ENCODE assay signal across 8 cellular contexts in the genomic region with DNA sequence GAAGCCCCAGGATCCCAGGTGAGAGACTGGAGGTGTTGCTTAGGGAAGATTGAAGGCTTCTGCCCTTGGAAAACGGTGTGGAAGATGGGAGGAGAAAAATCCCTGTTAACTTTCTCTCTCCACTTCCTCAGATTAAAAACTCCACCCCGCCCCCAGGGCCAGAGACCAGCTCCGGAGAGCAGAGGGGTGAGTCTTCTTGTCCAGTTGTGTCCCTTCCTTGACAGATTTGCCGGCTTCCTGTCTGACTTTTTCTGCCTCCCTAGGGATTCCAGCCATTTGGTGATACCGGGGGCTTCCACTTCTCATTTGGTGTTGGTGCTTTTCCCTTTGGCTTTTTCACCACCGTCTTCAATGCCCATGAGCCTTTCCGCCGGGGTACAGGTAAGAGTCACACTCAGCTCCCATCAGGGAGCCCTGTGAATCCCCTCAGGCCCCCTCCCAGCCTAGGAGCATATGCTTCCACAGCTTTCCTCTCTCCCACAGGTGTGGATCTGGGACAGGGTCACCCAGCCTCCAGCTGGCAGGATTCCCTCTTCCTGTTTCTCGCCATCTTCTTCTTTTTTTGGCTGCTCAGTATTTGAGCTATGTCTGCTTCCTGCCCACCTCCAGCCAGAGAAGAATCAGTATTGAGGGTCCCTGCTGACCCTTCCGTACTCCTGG. TPM values are rescaled to one million over a fixed set of nuclear protein-coding genes. Genes with fewer than 3 reads are reported as not detected.
DNase-seq lines count a peak whose midpoint lies in the region; ATAC-seq and TF ChIP-seq lines count a peak whose summit lies in the region.

No MANE protein-coding gene starts in this region.

- peak overlapping the region; percentile 86 for H3K4me3 Mint-ChIP-seq in activated CD4-positive, alpha-beta T cell treated with anti-CD3 and anti-CD28 coated beads, Interleukin-2, amount 10 ng/mL, durations not matched to agents 24 days and 14 days
- peak overlapping the region; percentile 47 for H3K4me3 Mint-ChIP-seq in stimulated activated memory B cell treated with anti-CD40 and anti-IgM and Interleukin-4, amounts not matched to agents 10 μg/mL and 1 μg/mL and 100 μg/mL, for 72 hours

- no peaks in the 10 kb centered on the region for H3K9me3 Mint-ChIP-seq in activated CD4-positive, alpha-beta T cell treated with anti-CD3 and anti-CD28 coated beads, Interleukin-2, amount 10 ng/mL, durations not matched to agents 24 days and 14 days
- no peaks in the 10 kb centered on the region for H3K9me3 Mint-ChIP-seq in stimulated activated memory B cell treated with anti-CD40 and anti-IgM and Interleukin-4, amounts not matched to agents 10 μg/mL and 1 μg/mL and 100 μg/mL, for 72 hours

- ATAC-seq in stimulated activated memory B cell treated with anti-CD40 and anti-IgM and Interleukin-4, amounts not matched to agents 10 μg/mL and 1 μg/mL and 100 μg/mL, for 72 hours, result no peak

- peak overlapping the region; percentile 94 for H3K4me3 ChIP-seq in fibroblast of the aortic adventitia (ENCODE audit: low read depth, low read length)

- H3K27ac ChIP-seq in RWPE1, result peak overlapping the region; percentile 55

- no peak for DNase-seq in activated CD4-positive, alpha-beta T cell treated with anti-CD3 and anti-CD28 coated beads, Interleukin-2, amount 10 ng/mL, durations not matched to agents 24 days and 14 days
- no peak for DNase-seq in activated CD4-positive, alpha-beta T cell treated with anti-CD3 and anti-CD28 coated beads for 1 hour
- DNase-seq in RWPE1 (ENCODE audit: low spot score), result no peak
- no peak for DNase-seq in fibroblast of the aortic adventitia (ENCODE audit: low read depth)
- no peak for DNase-seq in activated gamma-delta T cell treated with Interleukin-2 at 50 U/mL for 16 hours
- DNase-seq in stimulated activated CD8-positive, alpha-beta memory T cell treated with anti-CD3 and anti-CD28 coated beads, Interleukin-4, amount 100 ng/mL, for 48 hours, result no peak
- DNase-seq in NCI-H446 treated with DMSO at 0.1 percent for 48 hours (lab: John Stamatoyannopoulos, UW), result no peak

- H3K36me3 Mint-ChIP-seq in activated CD4-positive, alpha-beta T cell treated with anti-CD3 and anti-CD28 coated beads, Interleukin-2, amount 10 ng/mL, durations not matched to agents 24 days and 14 days (ENCODE audit: low read depth), result peaks cover 44% of the 10 kb centered on the region
- H3K36me3 Mint-ChIP-seq in stimulated activated memory B cell treated with anti-CD40 and anti-IgM and Interleukin-4, amounts not matched to agents 10 μg/mL and 1 μg/mL and 100 μg/mL, for 72 hours, result peaks cover 28% of the 10 kb centered on the region

- no peaks in the 10 kb centered on the region for H3K27me3 Mint-ChIP-seq in activated CD4-positive, alpha-beta T cell treated with anti-CD3 and anti-CD28 coated beads, Interleukin-2, amount 10 ng/mL, durations not matched to agents 24 days and 14 days
- H3K27me3 Mint-ChIP-seq in stimulated activated memory B cell treated with anti-CD40 and anti-IgM and Interleukin-4, amounts not matched to agents 10 μg/mL and 1 μg/mL and 100 μg/mL, for 72 hours, result no peaks in the 10 kb centered on the region

- H3K27ac Mint-ChIP-seq in activated CD4-positive, alpha-beta T cell treated with anti-CD3 and anti-CD28 coated beads, Interleukin-2, amount 10 ng/mL, durations not matched to agents 24 days and 14 days, result peak overlapping the region; percentile 95
- H3K27ac Mint-ChIP-seq in stimulated activated memory B cell treated with anti-CD40 and anti-IgM and Interleukin-4, amounts not matched to agents 10 μg/mL and 1 μg/mL and 100 μg/mL, for 72 hours, result peak overlapping the region; percentile 86

- POLR2A ChIA-PET in RWPE1 (lab: Yijun Ruan, JAX; ENCODE audit: low non-redundant PET), result no interaction called here

- CTCF ChIA-PET in RWPE1 (lab: Yijun Ruan, JAX), result interaction anchor here (1.1 to 1.4 kb wide), 2 partner anchors 16 to 61 kb away, joined by 3 to 4 read pairs; no protein-coding TSS in a partner anchor

- TF ChIP-seq CTCF in RWPE1 (conservative IDR thresholded peaks at IDR 0.05; ENCODE audit: low read depth) (no peak), fibroblast of the aortic adventitia (IDR thresholded peaks at IDR 0.05; ENCODE audit: insufficient read depth, low read length) (no peak)

- intact Hi-C loops in activated CD4-positive, alpha-beta T cell treated with anti-CD3 and anti-CD28 coated beads, Interleukin-2, amount 10 ng/mL, durations not matched to agents 24 days and 14 days (cut with micrococcal nuclease), result loop anchor here (5.0 to 10.0 kb wide), 5 partner anchors 223 to 1235 kb away; a partner anchor contains a TSS

- H3K4me1 Mint-ChIP-seq in activated CD4-positive, alpha-beta T cell treated with anti-CD3 and anti-CD28 coated beads, Interleukin-2, amount 10 ng/mL, durations not matched to agents 24 days and 14 days, result peaks cover 48% of the 10 kb centered on the region
- peaks cover 63% of the 10 kb centered on the region for H3K4me1 Mint-ChIP-seq in stimulated activated memory B cell treated with anti-CD40 and anti-IgM and Interleukin-4, amounts not matched to agents 10 μg/mL and 1 μg/mL and 100 μg/mL, for 72 hours

RNA-seq across cellular contexts. Expression of a gene that starts 1.7 kb away (rescaled TPM):
- total RNA-seq in activated CD4-positive, alpha-beta T cell treated with anti-CD3 and anti-CD28 coated beads, Interleukin-2, amount 10 ng/mL, durations not matched to agents 24 days and 14 days, result 59.9 and 62.6 TPM in 2 replicates
- 13.2 and 43.5 TPM in 2 replicates for total RNA-seq in fibroblast of the aortic adventitia (ENCODE audit: low replicate concordance)

RNA-seq across cellular contexts. Expression of a gene that starts 4.0 kb away (rescaled TPM):
- total RNA-seq in activated CD4-positive, alpha-beta T cell treated with anti-CD3 and anti-CD28 coated beads, Interleukin-2, amount 10 ng/mL, durations not matched to agents 24 days and 14 days, result 31.4 and 32.6 TPM in 2 replicates
- total RNA-seq in fibroblast of the aortic adventitia (ENCODE audit: low replicate concordance), result 19.1 and 41.1 TPM in 2 replicates

RNA-seq across cellular contexts. Expression of a gene that starts 4.2 kb away (rescaled TPM):
- total RNA-seq in activated CD4-positive, alpha-beta T cell treated with anti-CD3 and anti-CD28 coated beads, Interleukin-2, amount 10 ng/mL, durations not matched to agents 24 days and 14 days, result 20.7 and 24.1 TPM in 2 replicates
- total RNA-seq in fibroblast of the aortic adventitia (ENCODE audit: low replicate concordance), result 0.16 and 0.18 TPM in 2 replicates

RNA-seq across cellular contexts. Expression of a gene that starts 10.1 kb away (rescaled TPM):
- total RNA-seq in activated CD4-positive, alpha-beta T cell treated with anti-CD3 and anti-CD28 coated beads, Interleukin-2, amount 10 ng/mL, durations not matched to agents 24 days and 14 days, result 88.1 and 92.7 TPM in 2 replicates
- total RNA-seq in fibroblast of the aortic adventitia (ENCODE audit: low replicate concordance), result 6.5 and 19.6 TPM in 2 replicates

RNA-seq across cellular contexts. Expression of a gene that starts 12.6 kb away (rescaled TPM):
- 81.1 and 82.4 TPM in 2 replicates for total RNA-seq in activated CD4-positive, alpha-beta T cell treated with anti-CD3 and anti-CD28 coated beads, Interleukin-2, amount 10 ng/mL, durations not matched to agents 24 days and 14 days
- total RNA-seq in fibroblast of the aortic adventitia (ENCODE audit: low replicate concordance), result 0.90 TPM in 1 of 2 replicates, not detected in the other

Comparison
In these comparisons a context has a peak if more than half of its experiments do, and no peak if none do; other contexts are left out.
1. RNA of a gene that starts 4.2 kb away (total RNA-seq): 20.7 to 24.1 TPM in activated CD4-positive, alpha-beta T cell treated with anti-CD3 and anti-CD28 coated beads, Interleukin-2, amount 10 ng/mL, durations not matched to agents 24 days and 14 days; 0.16 to 0.18 TPM in fibroblast of the aortic adventitia; every median in the first group is over 10 times any median in the second.